In genomic region chr20:61746147-61746646, GRCh38 we compare ENCODE assay signal across 36 cellular contexts.
"Had no signal": no experiment of that assay in that cellular context is flagged by ENCODE, and none has a peak within 500 bp of the region (broad histone marks: within the 10 kb centered on the region; RNA-seq: fewer than 3 reads in every experiment).

No MANE protein-coding gene starts in this region.

- H3K4me1 Mint-ChIP-seq: activated CD4-positive, alpha-beta memory T cell treated with anti-CD3 and anti-CD28 coated beads, Interleukin-2, amount 10 ng/mL, durations not matched to agents 7 days and 5 days; activated CD8-positive, alpha-beta memory T cell treated with anti-CD3 and anti-CD28 coated beads, Interleukin-2, amount 10 ng/mL, durations not matched to agents 7 days and 5 days; activated naive CD8-positive, alpha-beta T cell treated with anti-CD3 and anti-CD28 coated beads for 36 hours; activated T-helper 17 cell treated with anti-CD3 and anti-CD28 coated beads, Interleukin-2, amount 50 U/mL, for 72 hours; central memory CD8-positive, alpha-beta T cell had no signal

- H3K4me3 ChIP-seq: ascending aorta, cardiac muscle cell, PC-9 had no signal

- H3K36me3 Mint-ChIP-seq: activated CD8-positive, alpha-beta memory T cell treated with anti-CD3 and anti-CD28 coated beads, Interleukin-2, amount 10 ng/mL, durations not matched to agents 7 days and 5 days; activated naive CD8-positive, alpha-beta T cell treated with anti-CD3 and anti-CD28 coated beads for 36 hours had no signal

- H3K27ac ChIP-seq: ascending aorta, cardiac muscle cell, PC-9, RWPE1, WERI-Rb-1 had no signal

- H3K27ac Mint-ChIP-seq: activated CD4-positive, alpha-beta memory T cell treated with anti-CD3 and anti-CD28 coated beads, Interleukin-2, amount 10 ng/mL, durations not matched to agents 7 days and 5 days; activated CD8-positive, alpha-beta memory T cell treated with anti-CD3 and anti-CD28 coated beads, Interleukin-2, amount 10 ng/mL, durations not matched to agents 7 days and 5 days; activated naive CD8-positive, alpha-beta T cell treated with anti-CD3 and anti-CD28 coated beads for 36 hours; activated T-cell treated with anti-CD3 and anti-CD28 coated beads, Interleukin-2, amount 50 U/mL, for 72 hours; activated T-helper 17 cell treated with anti-CD3 and anti-CD28 coated beads, Interleukin-2, amount 50 U/mL, for 72 hours had no signal

- H3K4me2 ChIP-seq: PC-9 had no signal

- H3K27me3 ChIP-seq: ascending aorta, cardiac muscle cell had no signal

- H3K36me3 ChIP-seq: ascending aorta, cardiac muscle cell, WERI-Rb-1 had no signal

- DNase-seq: activated CD4-positive, alpha-beta memory T cell treated with anti-CD3 and anti-CD28 coated beads, Interleukin-2, amount 10 ng/mL, durations not matched to agents 7 days and 5 days; activated CD4-positive, alpha-beta T cell treated with anti-CD3 and anti-CD28 coated beads for 1 hour; activated CD4-positive, alpha-beta T cell treated with anti-CD3 and anti-CD28 coated beads for 48 hours; activated CD4-positive, CD25-positive, alpha-beta regulatory T cell; activated CD8-positive, alpha-beta memory T cell treated with anti-CD3 and anti-CD28 coated beads for 24 hours; activated CD8-positive, alpha-beta memory T cell treated with anti-CD3 and anti-CD28 coated beads, Interleukin-2, amount 10 ng/mL, durations not matched to agents 7 days and 5 days; activated CD8-positive, alpha-beta memory T cell treated with anti-CD3 and anti-CD28 coated beads, Interleukin-2, amount 50 U/mL, for 48 hours; activated effector memory CD4-positive, alpha-beta T cell treated with anti-CD3 and anti-CD28 coated beads, Interleukin-2, amount 50 U/mL, for 16 hours; activated naive CD4-positive, alpha-beta T cell; activated naive CD4-positive, alpha-beta T cell treated with anti-CD3 and anti-CD28 coated beads, Interleukin-2, amount 50 U/mL, for 16 hours; activated naive CD8-positive, alpha-beta T cell treated with anti-CD3 and anti-CD28 coated beads for 36 hours; activated T-cell treated with anti-CD3 and anti-CD28 coated beads, Interleukin-2, amount 50 U/mL, for 72 hours; amniotic stem cell; KG1; NCI-H1092 treated with DMSO at 0.1 percent for 48 hours; NCI-H1417; NCI-H146; NCI-H187; NCI-H2029 treated with DMSO at 0.1 percent for 48 hours; NCI-H2171 treated with DMSO at 0.1 percent for 48 hours; NCI-H226; NCI-H524 treated with DMSO at 0.1 percent for 48 hours; NCI-H748 treated with DMSO at 0.1 percent for 48 hours; NK-92 treated with Interleukin-12 subunit alpha and Interleukin-12 subunit beta, amount 100 ng/mL, for 24 hours; PC-9; Right ventricle myocardium superior; SW 1271; T-helper 1 cell; T-helper 2 cell; T-helper 9 cell; WERI-Rb-1 had no signal

- H3K9me3 ChIP-seq: ascending aorta had no signal

- H2AFZ ChIP-seq: PC-9 had no signal

- H3K4me1 ChIP-seq: ascending aorta had no signal

- H3K9me3 Mint-ChIP-seq: activated CD4-positive, alpha-beta memory T cell treated with anti-CD3 and anti-CD28 coated beads, Interleukin-2, amount 10 ng/mL, durations not matched to agents 7 days and 5 days had no signal

- H3K27me3 Mint-ChIP-seq: activated CD4-positive, alpha-beta memory T cell treated with anti-CD3 and anti-CD28 coated beads, Interleukin-2, amount 10 ng/mL, durations not matched to agents 7 days and 5 days; activated CD8-positive, alpha-beta memory T cell treated with anti-CD3 and anti-CD28 coated beads, Interleukin-2, amount 10 ng/mL, durations not matched to agents 7 days and 5 days; activated naive CD8-positive, alpha-beta T cell treated with anti-CD3 and anti-CD28 coated beads for 36 hours had no signal

- H3K4me3 Mint-ChIP-seq: activated CD4-positive, alpha-beta memory T cell treated with anti-CD3 and anti-CD28 coated beads, Interleukin-2, amount 10 ng/mL, durations not matched to agents 7 days and 5 days; activated CD8-positive, alpha-beta memory T cell treated with anti-CD3 and anti-CD28 coated beads, Interleukin-2, amount 10 ng/mL, durations not matched to agents 7 days and 5 days; activated naive CD8-positive, alpha-beta T cell treated with anti-CD3 and anti-CD28 coated beads for 36 hours; activated T-cell treated with anti-CD3 and anti-CD28 coated beads, Interleukin-2, amount 50 U/mL, for 72 hours; activated T-helper 17 cell treated with anti-CD3 and anti-CD28 coated beads, Interleukin-2, amount 50 U/mL, for 72 hours; central memory CD8-positive, alpha-beta T cell had no signal

- ATAC-seq: activated CD8-positive, alpha-beta memory T cell treated with anti-CD3 and anti-CD28 coated beads, Interleukin-2, amount 10 ng/mL, durations not matched to agents 7 days and 5 days; activated T-cell treated with anti-CD3 and anti-CD28 coated beads, Interleukin-2, amount 50 U/mL, for 72 hours; activated T-helper 17 cell treated with anti-CD3 and anti-CD28 coated beads, Interleukin-2, amount 50 U/mL, for 72 hours had no signal
